In the genomic region with DNA sequence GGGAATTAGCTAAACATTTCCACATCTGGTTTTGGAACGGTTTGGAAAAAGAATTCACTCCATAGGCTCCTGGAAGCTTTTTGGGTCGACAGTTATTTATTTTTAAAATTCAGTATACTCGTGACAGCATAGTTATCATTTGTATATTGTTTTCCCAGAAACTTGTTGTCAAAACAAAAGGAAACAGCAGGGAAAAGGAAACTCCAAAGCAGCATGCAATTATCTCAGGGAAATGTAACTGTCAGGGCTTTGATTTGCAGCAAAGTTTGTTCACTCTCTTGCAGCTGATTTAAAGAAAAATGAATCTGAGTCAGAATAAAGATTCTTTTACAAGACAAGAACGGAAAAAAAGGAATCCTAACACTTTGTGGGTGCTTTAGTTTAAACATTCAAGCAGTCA, we compare ENCODE assay signal across 26 cellular contexts.
A peak's percentile ranks its signal among the peaks of the same experiment; 100 is the strongest.
DNase-seq lines count a peak whose midpoint lies in the region; ATAC-seq and TF ChIP-seq lines count a peak whose summit lies in the region.
"Had no signal": no experiment of that assay in that cellular context is flagged by ENCODE, and none has a peak within 500 bp of the region (broad histone marks: within the 10 kb centered on the region; RNA-seq: fewer than 3 reads in every experiment).

No MANE protein-coding gene starts in this region.

- peaks cover 35% of the 10 kb centered on the region for H3K4me1 Mint-ChIP-seq in brain
- no peaks in the 10 kb centered on the region for H3K4me1 Mint-ChIP-seq in stimulated activated effector memory CD8-positive, alpha-beta T cell treated with anti-CD3 and anti-CD28 coated beads, Interleukin-12 subunit alpha, Interleukin-12 subunit beta, amount 100 ng/mL, for 72 hours
- H3K4me1 Mint-ChIP-seq: CD4-positive, CD25-positive, alpha-beta regulatory T cell had no signal

- ATAC-seq in stimulated activated effector memory CD8-positive, alpha-beta T cell treated with anti-CD3 and anti-CD28 coated beads, Interleukin-12 subunit alpha, Interleukin-12 subunit beta, amount 100 ng/mL, for 72 hours, result no peak
- ATAC-seq: activated T-cell treated with anti-CD3 and anti-CD28 coated beads, Interleukin-2, amount 50 U/mL, for 4 hours; body of pancreas; gastrocnemius medialis had no signal

- no peaks in the 10 kb centered on the region for H3K36me3 Mint-ChIP-seq in brain
- H3K36me3 Mint-ChIP-seq in stimulated activated effector memory CD8-positive, alpha-beta T cell treated with anti-CD3 and anti-CD28 coated beads, Interleukin-12 subunit alpha, Interleukin-12 subunit beta, amount 100 ng/mL, for 72 hours, result no peaks in the 10 kb centered on the region
- H3K36me3 Mint-ChIP-seq: CD4-positive, CD25-positive, alpha-beta regulatory T cell had no signal

- H3K36me3 ChIP-seq in mesodermal cell (ENCODE audit: control insufficient read depth, insufficient read depth, low read length), result no peaks in the 10 kb centered on the region
- H3K36me3 ChIP-seq: colonic mucosa, gastrocnemius medialis, uterus had no signal

- H3K27me3 Mint-ChIP-seq in brain, result peaks cover 3% of the 10 kb centered on the region

- peak overlapping the region in 2 of 5 experiments; percentile 58 to 89 for H3K27ac Mint-ChIP-seq in brain
- no peak overlapping the region for H3K27ac Mint-ChIP-seq in stimulated activated effector memory CD8-positive, alpha-beta T cell treated with anti-CD3 and anti-CD28 coated beads, Interleukin-12 subunit alpha, Interleukin-12 subunit beta, amount 100 ng/mL, for 72 hours
- H3K27ac Mint-ChIP-seq: CD4-positive, CD25-positive, alpha-beta regulatory T cell had no signal

- peak; percentile 31 for DNase-seq in EH (ENCODE audit: low read depth)
- DNase-seq in M059J (ENCODE audit: low read depth), result peak; percentile 61
- no peak for DNase-seq in stimulated activated effector memory CD8-positive, alpha-beta T cell treated with anti-CD3 and anti-CD28 coated beads, Interleukin-12 subunit alpha, Interleukin-12 subunit beta, amount 100 ng/mL, for 72 hours (ENCODE audit: low spot score in 2 of 2)
- DNase-seq in MV-4-11 (lab: John Stamatoyannopoulos, UW), result no peak
- no peak for DNase-seq in activated naive CD4-positive, alpha-beta T cell treated with Interleukin-2 at 50 U/mL for 16 hours
- DNase-seq in HuH-7.5 (ENCODE audit: low spot score), result no peak
- DNase-seq: activated CD4-positive, CD25-positive, alpha-beta regulatory T cell; activated naive CD4-positive, alpha-beta T cell treated with anti-CD3 and anti-CD28 coated beads, Interleukin-2, amount 50 U/mL, for 16 hours; activated T-cell treated with anti-CD3 and anti-CD28 coated beads, Interleukin-2, amount 50 U/mL, for 4 hours; body of pancreas; CD4-positive, CD25-positive, alpha-beta regulatory T cell; colonic mucosa; DMS153; gastrocnemius medialis; Karpas-422; midbrain; NCI-H1417 treated with DMSO at 0.1 percent for 48 hours; NCI-H2171; NCI-H748 treated with DMSO at 0.1 percent for 48 hours; stimulated activated CD4-positive, alpha-beta T cell treated with anti-CD3 and anti-CD28 coated beads, Interleukin-12 subunit alpha, Interleukin-12 subunit beta, amount 100 ng/mL, for 4 hours; stimulated activated CD8-positive, alpha-beta memory T cell treated with anti-CD3 and anti-CD28 coated beads, Interleukin-4, amount 100 ng/mL, for 48 hours; T-helper 9 cell; uterus had no signal

- no CpG with 5 or more reads among the region's 4 CpGs for WGBS in mesodermal cell (ENCODE audit: insufficient coverage in 2 of 2), 2 experiments

- H3K9me3 Mint-ChIP-seq in brain, result peaks cover 0 to 4% (median 0%) of the 10 kb centered on the region in 5 experiments
- H3K9me3 Mint-ChIP-seq in stimulated activated effector memory CD8-positive, alpha-beta T cell treated with anti-CD3 and anti-CD28 coated beads, Interleukin-12 subunit alpha, Interleukin-12 subunit beta, amount 100 ng/mL, for 72 hours, result no peaks in the 10 kb centered on the region
- H3K9me3 Mint-ChIP-seq: activated T-cell treated with anti-CD3 and anti-CD28 coated beads, Interleukin-2, amount 50 U/mL, for 4 hours; neural crest cell had no signal

- H3K4me3 Mint-ChIP-seq in brain, result peak overlapping the region; percentile 2 to 60 (median 28)
- H3K4me3 Mint-ChIP-seq in stimulated activated effector memory CD8-positive, alpha-beta T cell treated with anti-CD3 and anti-CD28 coated beads, Interleukin-12 subunit alpha, Interleukin-12 subunit beta, amount 100 ng/mL, for 72 hours, result no peak overlapping the region
- H3K4me3 Mint-ChIP-seq: activated T-cell treated with anti-CD3 and anti-CD28 coated beads, Interleukin-2, amount 50 U/mL, for 4 hours; CD4-positive, CD25-positive, alpha-beta regulatory T cell; neural crest cell had no signal

- no peak for TF ChIP-seq CTCF in brain (conservative IDR thresholded peaks at IDR 0.05)

- no peaks in the 10 kb centered on the region for H3K9me3 ChIP-seq in mesodermal cell (ENCODE audit: control insufficient read depth, low read length)
- H3K9me3 ChIP-seq: body of pancreas, colonic mucosa, gastrocnemius medialis, uterus had no signal

- peak overlapping the region; percentile 79 for H3K27ac ChIP-seq in mesodermal cell (ENCODE audit: low read depth, low read length, severe bottlenecking)
- H3K27ac ChIP-seq: body of pancreas, colonic mucosa, gastrocnemius medialis, uterus had no signal

- peaks cover 26% of the 10 kb centered on the region for H3K4me1 ChIP-seq in mesodermal cell (ENCODE audit: control insufficient read depth, insufficient read depth, low read length, poor library complexity, severe bottlenecking)
- H3K4me1 ChIP-seq: body of pancreas, colonic mucosa, uterus had no signal

- H3K4me3 ChIP-seq in mesodermal cell (ENCODE audit: extremely low read depth, insufficient read depth, low read length, poor library complexity, severe bottlenecking), result no peak overlapping the region
- H3K4me3 ChIP-seq: body of pancreas, colonic mucosa, gastrocnemius medialis, uterus had no signal

Comparison
In these comparisons a context has a peak if more than half of its experiments do, and no peak if none do; other contexts are left out.
1. DNase-seq: peak in EH (single experiment) and M059J (single experiment); none in stimulated activated effector memory CD8-positive, alpha-beta T cell treated with anti-CD3 and anti-CD28 coated beads, Interleukin-12 subunit alpha, Interleukin-12 subunit beta, amount 100 ng/mL, for 72 hours (0 of 2), MV-4-11 (single experiment), activated naive CD4-positive, alpha-beta T cell treated with Interleukin-2 at 50 U/mL for 16 hours (single experiment) and HuH-7.5 (single experiment).